12 cellular contexts compared by ENCODE assay signal in the genomic region with DNA sequence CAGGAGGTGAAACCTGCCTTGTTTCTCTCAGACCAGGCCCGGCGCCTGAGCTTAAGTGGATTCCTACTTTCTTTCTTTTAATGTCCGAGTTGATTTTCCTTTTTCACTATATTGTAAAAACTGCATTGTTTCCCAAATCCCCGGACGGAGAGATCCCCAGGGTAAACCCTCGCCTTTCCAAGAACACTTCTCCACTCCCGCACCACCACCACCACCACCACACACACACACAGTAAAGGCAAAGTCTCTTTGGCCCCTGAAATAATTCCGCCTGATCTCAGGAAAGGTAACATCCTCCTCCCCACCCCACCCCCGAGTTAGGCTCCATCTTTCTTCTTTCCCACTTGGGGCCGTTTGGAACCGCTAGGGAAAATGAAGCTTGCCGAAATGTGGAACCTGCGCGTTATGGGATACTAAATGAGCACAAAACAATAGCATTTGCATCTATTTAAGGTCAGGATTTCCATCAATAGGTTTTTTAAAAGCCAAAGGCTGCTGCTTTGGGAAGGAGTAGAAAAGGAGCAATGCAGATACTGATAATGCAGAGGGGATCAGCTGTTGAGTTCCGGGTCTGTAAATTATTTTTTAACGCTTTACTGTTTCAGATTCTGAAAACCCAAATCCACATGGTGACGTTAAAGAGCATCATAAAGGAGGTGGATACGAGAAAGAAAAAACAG. TPM values are rescaled to one million over a fixed set of nuclear protein-coding genes. Genes with fewer than 3 reads are reported as not detected.
DNase-seq lines count a peak whose midpoint lies in the region; ATAC-seq and TF ChIP-seq lines count a peak whose summit lies in the region.
"Had no signal": no experiment of that assay in that cellular context is flagged by ENCODE, and none has a peak within 500 bp of the region (broad histone marks: within the 10 kb centered on the region; RNA-seq: fewer than 3 reads in every experiment).

No MANE protein-coding gene starts in this region.

- 5% methylated on average over 18 of the region's 18 CpGs for WGBS in smooth muscle cell (ENCODE audit: low lambda C conversion rate)

- H3K27ac Mint-ChIP-seq in activated naive CD8-positive, alpha-beta T cell treated with anti-CD3 and anti-CD28 coated beads, Interleukin-2, amount 10 ng/mL, durations not matched to agents 7 days and 5 days, result no peak overlapping the region
- H3K27ac Mint-ChIP-seq in activated CD8-positive, alpha-beta memory T cell treated with anti-CD3 and anti-CD28 coated beads, Interleukin-2, amount 10 ng/mL, durations not matched to agents 7 days and 5 days, result no peak overlapping the region

- CTCF ChIA-PET in activated CD8-positive, alpha-beta memory T cell treated with anti-CD3 and anti-CD28 coated beads, Interleukin-2, amount 10 ng/mL, durations not matched to agents 7 days and 5 days (lab: Charles Lee), result interaction anchor here (0.9 to 1.6 kb wide), 2 partner anchors 14 to 20 kb away, joined by 3 to 10 read pairs; no protein-coding TSS in a partner anchor

- no peaks in the 10 kb centered on the region for H3K79me2 ChIP-seq in smooth muscle cell (ENCODE audit: low read depth)
- H3K79me2 ChIP-seq: parathyroid adenoma had no signal

- H3K4me2 ChIP-seq in smooth muscle cell, result peak overlapping the region; percentile 97

- peak overlapping the region; percentile 26 for H3K4me3 Mint-ChIP-seq in activated naive CD8-positive, alpha-beta T cell treated with anti-CD3 and anti-CD28 coated beads, Interleukin-2, amount 10 ng/mL, durations not matched to agents 7 days and 5 days
- H3K4me3 Mint-ChIP-seq in activated CD8-positive, alpha-beta memory T cell treated with anti-CD3 and anti-CD28 coated beads, Interleukin-2, amount 10 ng/mL, durations not matched to agents 7 days and 5 days, result no peak overlapping the region

- peaks cover 1% of the 10 kb centered on the region for H3K9me3 Mint-ChIP-seq in activated naive CD8-positive, alpha-beta T cell treated with anti-CD3 and anti-CD28 coated beads, Interleukin-2, amount 10 ng/mL, durations not matched to agents 7 days and 5 days
- peaks cover 3% of the 10 kb centered on the region for H3K9me3 Mint-ChIP-seq in activated CD8-positive, alpha-beta memory T cell treated with anti-CD3 and anti-CD28 coated beads, Interleukin-2, amount 10 ng/mL, durations not matched to agents 7 days and 5 days (ENCODE audit: low read depth)

- no peak for DNase-seq in activated naive CD8-positive, alpha-beta T cell treated with anti-CD3 and anti-CD28 coated beads, Interleukin-2, amount 10 ng/mL, durations not matched to agents 7 days and 5 days
- no peak for DNase-seq in smooth muscle cell (lab: John Stamatoyannopoulos, UW; ENCODE audit: unreplicated experiment)
- no peak for DNase-seq in retina
- DNase-seq in activated CD8-positive, alpha-beta memory T cell treated with anti-CD3 and anti-CD28 coated beads, Interleukin-2, amount 10 ng/mL, durations not matched to agents 7 days and 5 days, result no peak
- no peak for DNase-seq in 8988T
- DNase-seq: DMS153, NCI-H524 treated with DMSO at 0.1 percent for 48 hours had no signal

- peaks cover 1% of the 10 kb centered on the region for H3K36me3 Mint-ChIP-seq in activated naive CD8-positive, alpha-beta T cell treated with anti-CD3 and anti-CD28 coated beads, Interleukin-2, amount 10 ng/mL, durations not matched to agents 7 days and 5 days
- H3K36me3 Mint-ChIP-seq in activated CD8-positive, alpha-beta memory T cell treated with anti-CD3 and anti-CD28 coated beads, Interleukin-2, amount 10 ng/mL, durations not matched to agents 7 days and 5 days, result peaks cover 2% of the 10 kb centered on the region

- peaks cover 13% of the 10 kb centered on the region for H3K4me1 Mint-ChIP-seq in activated naive CD8-positive, alpha-beta T cell treated with anti-CD3 and anti-CD28 coated beads, Interleukin-2, amount 10 ng/mL, durations not matched to agents 7 days and 5 days
- H3K4me1 Mint-ChIP-seq in activated CD8-positive, alpha-beta memory T cell treated with anti-CD3 and anti-CD28 coated beads, Interleukin-2, amount 10 ng/mL, durations not matched to agents 7 days and 5 days, result peaks cover 19% of the 10 kb centered on the region

- no peaks in the 10 kb centered on the region for H4K20me1 ChIP-seq in smooth muscle cell (ENCODE audit: low read depth)

- no peak for TF ChIP-seq CTCF in smooth muscle cell (IDR thresholded peaks at IDR 0.05; ENCODE audit: borderline replicate concordance, insufficient read depth, poor library complexity, severe bottlenecking)

- H3F3A ChIP-seq in smooth muscle cell (ENCODE audit: low read depth), result no peaks in the 10 kb centered on the region

- no peaks in the 10 kb centered on the region for H3K9me3 ChIP-seq in HUES48 (ENCODE audit: control insufficient read depth, insufficient read depth, low read length)
- H3K9me3 ChIP-seq in iPS-18c (ENCODE audit: control insufficient read depth, insufficient read depth, low read length), result peaks cover 6% of the 10 kb centered on the region
- H3K9me3 ChIP-seq in smooth muscle cell (replicated peaks; ENCODE audit: low read depth), result no peaks in the 10 kb centered on the region

- no peak overlapping the region for H3K27ac ChIP-seq in HUES48 (ENCODE audit: low read depth, low read length)
- H3K27ac ChIP-seq in smooth muscle cell (ENCODE audit: low read depth), result no peak overlapping the region
- H3K27ac ChIP-seq: parathyroid adenoma had no signal

- H2AFZ ChIP-seq in smooth muscle cell (ENCODE audit: low read depth), result peak overlapping the region; percentile 82

- no peak for ATAC-seq in activated naive CD8-positive, alpha-beta T cell treated with anti-CD3 and anti-CD28 coated beads, Interleukin-2, amount 10 ng/mL, durations not matched to agents 7 days and 5 days (ENCODE audit: low read depth)
- ATAC-seq in activated CD8-positive, alpha-beta memory T cell treated with anti-CD3 and anti-CD28 coated beads, Interleukin-2, amount 10 ng/mL, durations not matched to agents 7 days and 5 days, result no peak
- no peak for ATAC-seq in HG03469 (IDR thresholded peaks at IDR 0.05; ENCODE audit: unreplicated experiment)

- H3K4me3 ChIP-seq in HUES48 (ENCODE audit: low read depth, low read length), result peak overlapping the region; percentile 60
- peak overlapping the region; percentile 62 for H3K4me3 ChIP-seq in iPS-18c (ENCODE audit: insufficient read depth, low read depth, low read length)
- peak overlapping the region; percentile 57 for H3K4me3 ChIP-seq in smooth muscle cell

- POLR2A ChIA-PET in activated naive CD8-positive, alpha-beta T cell treated with anti-CD3 and anti-CD28 coated beads, Interleukin-2, amount 10 ng/mL, durations not matched to agents 7 days and 5 days (lab: Charles Lee), result no interaction called here

- peaks cover 89% of the 10 kb centered on the region for H3K27me3 Mint-ChIP-seq in activated naive CD8-positive, alpha-beta T cell treated with anti-CD3 and anti-CD28 coated beads, Interleukin-2, amount 10 ng/mL, durations not matched to agents 7 days and 5 days
- H3K27me3 Mint-ChIP-seq in activated CD8-positive, alpha-beta memory T cell treated with anti-CD3 and anti-CD28 coated beads, Interleukin-2, amount 10 ng/mL, durations not matched to agents 7 days and 5 days, result peaks cover 90% of the 10 kb centered on the region

- H3K36me3 ChIP-seq in HUES48 (ENCODE audit: control insufficient read depth, insufficient read depth, low read length) (no peaks in the 10 kb centered on the region), smooth muscle cell (ENCODE audit: low read depth) (no peaks in the 10 kb centered on the region)

- peaks cover 30% of the 10 kb centered on the region for H3K4me1 ChIP-seq in HUES48 (ENCODE audit: control insufficient read depth, insufficient read depth, low read length)
- H3K4me1 ChIP-seq in smooth muscle cell (ENCODE audit: low read depth), result peaks cover 26% of the 10 kb centered on the region
- H3K4me1 ChIP-seq: parathyroid adenoma had no signal

- H3K27me3 ChIP-seq in HUES48 (ENCODE audit: control insufficient read depth, insufficient read depth, low read length), result peaks cover 100% of the 10 kb centered on the region
- peaks cover 100% of the 10 kb centered on the region for H3K27me3 ChIP-seq in smooth muscle cell (ENCODE audit: low read depth)

- H3K9ac ChIP-seq in HUES48 (ENCODE audit: low read depth, low read length) (no peak overlapping the region), smooth muscle cell (ENCODE audit: low read depth) (no peak overlapping the region)
- H3K9ac ChIP-seq: parathyroid adenoma had no signal

RNA-seq across cellular contexts. Expression of a gene that starts 2.5 kb away (rescaled TPM):
- under 1 TPM; 0.14 to 0.28 TPM for total RNA-seq in activated naive CD8-positive, alpha-beta T cell treated with anti-CD3 and anti-CD28 coated beads, Interleukin-2, amount 10 ng/mL, durations not matched to agents 7 days and 5 days
- total RNA-seq in smooth muscle cell, result 0.13 and 0.90 TPM in 2 replicates
- polyA plus RNA-seq in smooth muscle cell, result not detected in 2 replicates
- not detected for total RNA-seq in activated CD8-positive, alpha-beta memory T cell treated with anti-CD3 and anti-CD28 coated beads, Interleukin-2, amount 10 ng/mL, durations not matched to agents 7 days and 5 days
- total RNA-seq: glomerular endothelial cell had no signal
